24 cellular contexts compared by ENCODE assay signal in genomic region chr1:147204080-147204479, GRCh38. TPM values are rescaled to one million over a fixed set of nuclear protein-coding genes. Genes with fewer than 3 reads are reported as not detected.
DNase-seq lines count a peak whose midpoint lies in the region; ATAC-seq lines count a peak whose summit lies in the region.
"Had no signal": no experiment of that assay in that cellular context is flagged by ENCODE, and none has a peak within 500 bp of the region (broad histone marks: within the 10 kb centered on the region; RNA-seq: fewer than 3 reads in every experiment).

No MANE protein-coding gene starts in this region.

- peak; percentile 94 to 95 for ATAC-seq in naive B cell (ENCODE audit: low read depth in 2 of 2)
- ATAC-seq in GM21423 (IDR thresholded peaks at IDR 0.05; ENCODE audit: unreplicated experiment) = no peak
- ATAC-seq: heart left ventricle; K562; SK-N-SH treated with all-trans-retinoic acid at 6 μM for 48 hours; stimulated activated naive CD8-positive, alpha-beta T cell treated with anti-CD3 and anti-CD28 coated beads, Interleukin-15, Interleukin-2, amounts not matched to agents 100 U/mL and 50 U/mL, for 24 hours had no signal

- H3K4me1 Mint-ChIP-seq in IgD-negative memory B cell (peaks cover 13 to 27% (median 14%) of the 10 kb centered on the region in 3 donors), naive B cell (peaks cover 30 to 34% (median 30%) of the 10 kb centered on the region in 3 donors)

- H3K27me3 Mint-ChIP-seq in IgD-negative memory B cell (no peaks in the 10 kb centered on the region), naive B cell (no peaks in the 10 kb centered on the region)
- H3K27me3 Mint-ChIP-seq: activated CD4-positive, alpha-beta memory T cell treated with anti-CD3 and anti-CD28 coated beads, Interleukin-2, amount 10 ng/mL, durations not matched to agents 7 days and 5 days; central memory CD8-positive, alpha-beta T cell had no signal

- DNase-seq in CD1c-positive myeloid dendritic cell (ENCODE audit: extremely low spot score) = peak; percentile 23
- peak; percentile 44 for DNase-seq in NOMO-1 treated with dmso at 0.1 percent for 144 hours (lab: John Stamatoyannopoulos, UW; ENCODE audit: unreplicated experiment)
- DNase-seq in naive B cell = no peak
- no peak for DNase-seq in cerebellar nuclear complex (lab: John Stamatoyannopoulos, UW)
- DNase-seq in superior temporal gyrus (ENCODE audit: extremely low spot score) = no peak
- DNase-seq: activated CD4-positive, alpha-beta memory T cell treated with anti-CD3 and anti-CD28 coated beads, Interleukin-2, amount 10 ng/mL, durations not matched to agents 7 days and 5 days; activated CD8-positive, alpha-beta memory T cell treated with anti-CD3 and anti-CD28 coated beads, Interleukin-2, amount 50 U/mL, for 4 hours; activated naive CD4-positive, alpha-beta T cell treated with anti-CD3 and anti-CD28 coated beads for 36 hours; adrenal gland; esophagus squamous epithelium; foreskin melanocyte; heart left ventricle; NCI-H1436 treated with DMSO at 0.1 percent for 48 hours; NCI-H2107; NCI-H748 treated with DMSO at 0.1 percent for 48 hours; PC-9; posterior cingulate gyrus; stimulated activated naive CD8-positive, alpha-beta T cell treated with anti-CD3 and anti-CD28 coated beads, Interleukin-15, Interleukin-2, amounts not matched to agents 100 U/mL and 50 U/mL, for 24 hours; testis had no signal

- H3K9me3 Mint-ChIP-seq in IgD-negative memory B cell (no peaks in the 10 kb centered on the region), naive B cell (peaks cover 0 to 1% (median 0%) of the 10 kb centered on the region in 7 donors)
- H3K9me3 Mint-ChIP-seq: activated CD4-positive, alpha-beta memory T cell treated with anti-CD3 and anti-CD28 coated beads, Interleukin-2, amount 10 ng/mL, durations not matched to agents 7 days and 5 days; central memory CD8-positive, alpha-beta T cell had no signal

- peak overlapping the region in 2 of 3 donors; percentile 0 to 32 for H3K27ac Mint-ChIP-seq in IgD-negative memory B cell
- peak overlapping the region in 5 of 6 donors; percentile 1 to 81 (median 2) for H3K27ac Mint-ChIP-seq in naive B cell
- H3K27ac Mint-ChIP-seq: activated CD4-positive, alpha-beta memory T cell treated with anti-CD3 and anti-CD28 coated beads, Interleukin-2, amount 10 ng/mL, durations not matched to agents 7 days and 5 days; activated naive CD4-positive, alpha-beta T cell treated with anti-CD3 and anti-CD28 coated beads for 36 hours had no signal

- H3K36me3 Mint-ChIP-seq in IgD-negative memory B cell (peaks cover 3% of the 10 kb centered on the region), naive B cell (peaks cover 0 to 4% of the 10 kb centered on the region in 2 donors)

- H3K4me3 Mint-ChIP-seq in IgD-negative memory B cell (peak overlapping the region in 2 of 4 donors; percentile 2 to 36), naive B cell (peak overlapping the region in 6 of 8 donors; percentile 0 to 64 (median 28))
- H3K4me3 Mint-ChIP-seq: activated CD4-positive, alpha-beta memory T cell treated with anti-CD3 and anti-CD28 coated beads, Interleukin-2, amount 10 ng/mL, durations not matched to agents 7 days and 5 days; activated naive CD4-positive, alpha-beta T cell treated with anti-CD3 and anti-CD28 coated beads for 36 hours; central memory CD8-positive, alpha-beta T cell had no signal

RNA-seq across cellular contexts. Expression of gene FMO5, which starts 21.1 kb away (rescaled TPM):
- polyA plus RNA-seq in IgD-negative memory B cell (1.9 TPM), naive B cell (ENCODE audit: low read depth in 6 of 6) (10 to 100 TPM in 2 of 6 donors, 1 to 10 TPM in 4; 6.5 to 17.5 (median 9.7) TPM)

RNA-seq across cellular contexts. Expression of gene PRKAB2, which starts 31.8 kb away (rescaled TPM):
- polyA plus RNA-seq in IgD-negative memory B cell (2.6 TPM), naive B cell (ENCODE audit: low read depth in 6 of 6) (1 to 10 TPM in 5 of 6 donors, not detected in 1; 4.1 to 9.3 (median 5.0) TPM)

RNA-seq across cellular contexts. Expression of gene CHD1L, which starts 38.4 kb away (rescaled TPM):
- polyA plus RNA-seq in IgD-negative memory B cell = 26.0 TPM
- 10 to 100 TPM; 24.4 to 66.2 (median 40.6) TPM for polyA plus RNA-seq in naive B cell (ENCODE audit: low read depth in 6 of 6)

Comparison
In these comparisons a context has a peak if more than half of its experiments do, and no peak if none do; other contexts are left out.
1. DNase-seq: peak in CD1c-positive myeloid dendritic cell (single experiment) and NOMO-1 treated with dmso at 0.1 percent for 144 hours (single experiment); none in naive B cell (single experiment), cerebellar nuclear complex (0 of 2) and superior temporal gyrus (single experiment).